In the genomic region with DNA sequence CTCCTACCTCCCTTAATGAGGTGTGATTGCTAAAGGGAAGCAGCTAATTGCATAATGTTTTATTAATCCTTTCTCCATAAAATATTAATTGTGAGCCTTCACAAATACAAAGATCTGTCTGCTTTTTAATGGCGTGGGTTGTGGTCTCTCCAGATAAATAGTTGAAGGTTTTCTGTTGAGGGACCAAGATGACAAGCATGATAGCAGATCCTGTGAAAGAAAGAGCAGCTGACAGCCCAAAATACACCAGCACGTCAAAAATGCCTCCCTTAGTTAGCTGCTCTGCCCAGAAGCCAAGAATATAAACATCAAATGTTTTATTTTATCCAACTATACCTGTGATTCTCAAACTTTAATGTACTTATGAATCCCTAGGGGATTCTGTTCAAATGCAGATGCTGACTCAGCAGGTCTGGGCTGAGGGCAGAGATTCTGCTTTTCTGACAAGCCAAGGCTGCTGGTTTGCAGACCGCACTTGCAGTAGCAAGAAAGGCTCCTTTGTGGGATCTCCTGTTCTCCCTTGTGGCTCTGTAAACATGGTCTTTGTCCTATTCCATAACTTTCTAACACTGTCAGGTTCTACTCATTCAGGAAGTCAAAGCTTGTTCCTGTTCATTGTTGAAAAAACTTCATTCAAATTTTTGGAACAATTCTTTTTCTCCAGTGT, we compare ENCODE assay signal across 15 cellular contexts.
"Had no signal": no experiment of that assay in that cellular context is flagged by ENCODE, and none has a peak within 500 bp of the region (broad histone marks: within the 10 kb centered on the region; RNA-seq: fewer than 3 reads in every experiment).

No MANE protein-coding gene starts in this region.

- H3K27me3 ChIP-seq: gastrocnemius medialis, pancreas, tibial artery, uterus had no signal

- ATAC-seq: activated CD8-positive, alpha-beta memory T cell treated with anti-CD3 and anti-CD28 coated beads, Interleukin-2, amount 10 ng/mL, durations not matched to agents 7 days and 5 days; gastrocnemius medialis; heart right ventricle; naive thymus-derived CD4-positive, alpha-beta T cell; pancreas; stimulated activated naive B cell treated with anti-CD40 and anti-IgM and Interleukin-4, amounts not matched to agents 10 μg/mL and 1 μg/mL and 100 μg/mL, for 72 hours had no signal

- H3K36me3 ChIP-seq: gastrocnemius medialis, heart right ventricle, pancreas, tibial artery, uterus had no signal

- DNase-seq: activated CD4-positive, alpha-beta memory T cell treated with anti-CD3 and anti-CD28 coated beads for 36 hours; activated CD8-positive, alpha-beta memory T cell treated with anti-CD3 and anti-CD28 coated beads, Interleukin-2, amount 10 ng/mL, durations not matched to agents 7 days and 5 days; activated naive CD4-positive, alpha-beta T cell treated with anti-CD3 and anti-CD28 coated beads, Interleukin-2, amount 10 ng/mL, durations not matched to agents 7 days and 5 days; activated T-cell treated with anti-CD3 and anti-CD28 coated beads, Interleukin-2, amount 50 U/mL, for 1 hour; gastrocnemius medialis; heart right ventricle; islet precursor cell; naive thymus-derived CD4-positive, alpha-beta T cell; pancreas; stimulated activated CD4-positive, alpha-beta T cell treated with anti-CD3 and anti-CD28 coated beads, Interleukin-4, amount 100 ng/mL, for 1 hour; stimulated activated naive B cell treated with anti-CD40 and anti-IgM and Interleukin-4, amounts not matched to agents 10 μg/mL and 1 μg/mL and 100 μg/mL, for 72 hours; tibial artery; uterus had no signal

- H3K9me3 ChIP-seq: gastrocnemius medialis, heart right ventricle, pancreas, tibial artery, uterus had no signal

- H3K4me1 ChIP-seq: gastrocnemius medialis, heart right ventricle, pancreas, tibial artery, uterus had no signal

- H3K4me3 ChIP-seq: gastrocnemius medialis, heart right ventricle, lung, pancreas, tibial artery, uterus had no signal

- H3K27ac ChIP-seq: gastrocnemius medialis, heart right ventricle, pancreas, tibial artery, uterus, VCaP had no signal
